11 cellular contexts compared by ENCODE assay signal in the genomic region with DNA sequence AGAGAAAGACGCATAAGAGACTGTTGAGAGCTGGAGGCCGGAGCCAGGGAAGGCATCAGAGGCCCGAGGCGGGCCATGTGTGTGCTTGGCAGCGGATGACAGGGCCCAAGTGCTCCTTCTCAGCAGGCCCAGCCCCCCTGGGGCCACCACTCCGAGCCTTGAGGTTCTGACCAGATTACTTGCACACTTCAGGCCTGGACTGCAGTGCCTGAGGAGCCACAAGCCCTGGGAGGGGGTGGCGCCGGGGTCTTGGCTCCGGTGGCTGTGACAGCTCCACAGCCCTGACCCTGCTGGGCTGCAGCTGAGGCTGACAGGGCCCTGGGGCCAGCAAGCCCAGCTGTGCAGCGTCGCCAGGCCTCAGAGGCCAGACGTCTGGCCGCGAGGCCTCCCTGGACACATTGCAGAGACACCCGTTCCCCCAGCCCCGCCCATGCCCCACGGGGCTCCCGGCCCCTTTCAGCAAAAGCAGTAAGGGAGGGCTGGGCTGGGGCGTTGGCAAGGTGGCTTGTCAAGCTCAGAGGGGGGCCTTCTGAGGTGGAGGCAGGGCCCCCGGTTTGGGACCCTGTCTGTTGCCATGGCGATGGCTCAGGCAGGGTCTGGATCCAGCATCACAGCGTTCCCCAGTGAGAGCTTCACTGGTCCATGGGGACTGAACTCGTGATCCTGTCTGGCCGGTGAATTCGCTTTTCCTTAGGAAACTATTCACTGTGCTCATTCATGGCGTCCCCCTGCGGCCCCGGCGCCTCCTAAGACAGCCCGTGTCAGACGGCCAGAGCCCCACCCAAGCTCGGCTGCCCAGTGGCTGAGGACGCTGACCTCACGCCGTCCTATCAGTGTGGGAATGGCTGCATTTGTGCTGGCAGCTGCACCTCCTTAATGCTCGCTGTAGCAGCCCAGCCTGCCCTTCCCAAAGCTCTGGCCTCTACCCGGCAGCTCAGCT. TPM values are rescaled to one million over a fixed set of nuclear protein-coding genes. Genes with fewer than 3 reads are reported as not detected.
DNase-seq lines count a peak whose midpoint lies in the region; ATAC-seq and TF ChIP-seq lines count a peak whose summit lies in the region.
"Had no signal": no experiment of that assay in that cellular context is flagged by ENCODE, and none has a peak within 500 bp of the region (broad histone marks: within the 10 kb centered on the region; RNA-seq: fewer than 3 reads in every experiment).

No MANE protein-coding gene starts in this region.

- peaks cover 0 to 27% (median 0%) of the 10 kb centered on the region in 4 donors for H3K27me3 ChIP-seq in esophagus squamous epithelium

- H3K36me3 Mint-ChIP-seq in activated CD4-positive, alpha-beta memory T cell treated with anti-CD3 and anti-CD28 coated beads, Interleukin-2, amount 10 ng/mL, durations not matched to agents 7 days and 5 days (ENCODE audit: low read depth) = no peaks in the 10 kb centered on the region
- H3K36me3 Mint-ChIP-seq: stimulated activated naive B cell treated with anti-CD40 and anti-IgM and Interleukin-4, amounts not matched to agents 10 μg/mL and 1 μg/mL and 100 μg/mL, for 72 hours had no signal

- no peak overlapping the region for H3K27ac Mint-ChIP-seq in activated CD4-positive, alpha-beta memory T cell treated with anti-CD3 and anti-CD28 coated beads, Interleukin-2, amount 10 ng/mL, durations not matched to agents 7 days and 5 days
- H3K27ac Mint-ChIP-seq: activated T-helper 1 cell treated with anti-CD3 and anti-CD28 coated beads, Interleukin-12 subunit alpha, Interleukin-12 subunit beta, Interleukin-2, Interleukin-4 antibody, amounts not matched to agents 30 ng/mL and 10 ng/mL and 1 ng/mL, durations not matched to agents 14 hours and 24 hours and 36 hours; stimulated activated naive B cell treated with anti-CD40 and anti-IgM and Interleukin-4, amounts not matched to agents 10 μg/mL and 1 μg/mL and 100 μg/mL, for 72 hours had no signal

- CTCF ChIA-PET in RWPE1 (lab: Yijun Ruan, JAX) = interaction anchor here (0.6 kb wide), 1 partner anchor 531 kb away, joined by 3 read pairs; no protein-coding TSS in a partner anchor
- CTCF ChIA-PET in activated CD4-positive, alpha-beta memory T cell treated with anti-CD3 and anti-CD28 coated beads, Interleukin-2, amount 10 ng/mL, durations not matched to agents 7 days and 5 days (lab: Charles Lee) = interaction anchor here (0.8 kb wide), 1 partner anchor 7 kb away, joined by 3 read pairs; no protein-coding TSS in a partner anchor

- H3K27ac ChIP-seq in RWPE1 (peak overlapping the region; percentile 97), esophagus squamous epithelium (peak overlapping the region; percentile 49 to 89 (median 74)), substantia nigra (ENCODE audit: low read depth, low read length, poor library complexity, severe bottlenecking) (peak overlapping the region; percentile 67)

- H3K36me3 ChIP-seq in esophagus squamous epithelium = peaks cover 0 to 36% (median 0%) of the 10 kb centered on the region in 3 donors

- ATAC-seq in HG03095 (IDR thresholded peaks at IDR 0.05; ENCODE audit: unreplicated experiment) (no peak), HG03159 (IDR thresholded peaks at IDR 0.05; ENCODE audit: unreplicated experiment) (no peak)
- ATAC-seq: stimulated activated naive B cell treated with anti-CD40 and anti-IgM and Interleukin-4, amounts not matched to agents 10 μg/mL and 1 μg/mL and 100 μg/mL, for 72 hours had no signal

- peaks cover 25 to 97% (median 49%) of the 10 kb centered on the region in 3 donors for H3K4me1 ChIP-seq in esophagus squamous epithelium

- POLR2A ChIA-PET in RWPE1 (lab: Yijun Ruan, JAX; ENCODE audit: low non-redundant PET) = no interaction called here
- POLR2A ChIA-PET in activated CD4-positive, alpha-beta memory T cell treated with anti-CD3 and anti-CD28 coated beads, Interleukin-2, amount 10 ng/mL, durations not matched to agents 7 days and 5 days (lab: Charles Lee) = no interaction called here

- no peak for TF ChIP-seq CTCF in RWPE1 (conservative IDR thresholded peaks at IDR 0.05; ENCODE audit: low read depth)
- no peak for TF ChIP-seq CTCF in esophagus squamous epithelium (IDR thresholded peaks at IDR 0.05)

- intact Hi-C loops in esophagus squamous epithelium (cut with DNase I) = no loop called here

- H3K27me3 Mint-ChIP-seq in activated CD4-positive, alpha-beta memory T cell treated with anti-CD3 and anti-CD28 coated beads, Interleukin-2, amount 10 ng/mL, durations not matched to agents 7 days and 5 days = peaks cover 30% of the 10 kb centered on the region

- H3K4me3 ChIP-seq in esophagus squamous epithelium = peak overlapping the region in 3 of 4 donors; percentile 3 to 70 (median 57)

- no peaks in the 10 kb centered on the region for H3K9me3 ChIP-seq in esophagus squamous epithelium

- WGBS in esophagus squamous epithelium, 2 donors = 40 to 41% methylated on average over 16 to 22 of the region's 37 CpGs

- TF ChIP-seq POLR2A in esophagus squamous epithelium (IDR thresholded peaks at IDR 0.05) = no peak

- no peak overlapping the region for H3K4me3 Mint-ChIP-seq in activated CD4-positive, alpha-beta memory T cell treated with anti-CD3 and anti-CD28 coated beads, Interleukin-2, amount 10 ng/mL, durations not matched to agents 7 days and 5 days
- H3K4me3 Mint-ChIP-seq: activated T-helper 1 cell treated with anti-CD3 and anti-CD28 coated beads, Interleukin-12 subunit alpha, Interleukin-12 subunit beta, Interleukin-2, Interleukin-4 antibody, amounts not matched to agents 30 ng/mL and 10 ng/mL and 1 ng/mL, durations not matched to agents 14 hours and 24 hours and 36 hours; stimulated activated naive B cell treated with anti-CD40 and anti-IgM and Interleukin-4, amounts not matched to agents 10 μg/mL and 1 μg/mL and 100 μg/mL, for 72 hours had no signal

- H3K4me1 Mint-ChIP-seq in activated CD4-positive, alpha-beta memory T cell treated with anti-CD3 and anti-CD28 coated beads, Interleukin-2, amount 10 ng/mL, durations not matched to agents 7 days and 5 days = peaks cover 3% of the 10 kb centered on the region

- DNase-seq in RWPE1 (ENCODE audit: low spot score) (no peak), esophagus squamous epithelium (lab: John Stamatoyannopoulos, UW) (no peak), midbrain (lab: John Stamatoyannopoulos, UW) (peak; percentile 67), substantia nigra (lab: John Stamatoyannopoulos, UW) (peak in 40 of 49 donors; percentile 14 to 81 (median 62)), kidney glomerular epithelial cell (lab: John Stamatoyannopoulos, UW) (no peak)
- DNase-seq in activated CD4-positive, alpha-beta memory T cell treated with anti-CD3 and anti-CD28 coated beads, Interleukin-2, amount 10 ng/mL, durations not matched to agents 7 days and 5 days = no peak
- DNase-seq: NCI-H1092; stimulated activated naive B cell treated with anti-CD40 and anti-IgM and Interleukin-4, amounts not matched to agents 10 μg/mL and 1 μg/mL and 100 μg/mL, for 72 hours had no signal

- no peaks in the 10 kb centered on the region for H3K9me3 Mint-ChIP-seq in activated CD4-positive, alpha-beta memory T cell treated with anti-CD3 and anti-CD28 coated beads, Interleukin-2, amount 10 ng/mL, durations not matched to agents 7 days and 5 days
- H3K9me3 Mint-ChIP-seq: activated T-helper 1 cell treated with anti-CD3 and anti-CD28 coated beads, Interleukin-12 subunit alpha, Interleukin-12 subunit beta, Interleukin-2, Interleukin-4 antibody, amounts not matched to agents 30 ng/mL and 10 ng/mL and 1 ng/mL, durations not matched to agents 14 hours and 24 hours and 36 hours; stimulated activated naive B cell treated with anti-CD40 and anti-IgM and Interleukin-4, amounts not matched to agents 10 μg/mL and 1 μg/mL and 100 μg/mL, for 72 hours had no signal

RNA-seq across cellular contexts. Expression of a gene that starts 5.7 kb away (rescaled TPM):
- total RNA-seq in esophagus squamous epithelium = 100 to 1,000 TPM in 1 of 4 donors, 10 to 100 TPM in 2, 1 to 10 TPM in 1; 8.9 to 182 (median 20.3) TPM
- total RNA-seq in activated CD4-positive, alpha-beta memory T cell treated with anti-CD3 and anti-CD28 coated beads, Interleukin-2, amount 10 ng/mL, durations not matched to agents 7 days and 5 days = not detected
- total RNA-seq: activated T-helper 1 cell treated with anti-CD3 and anti-CD28 coated beads, Interleukin-12 subunit alpha, Interleukin-12 subunit beta, Interleukin-2, Interleukin-4 antibody, amounts not matched to agents 30 ng/mL and 10 ng/mL and 1 ng/mL, durations not matched to agents 14 hours and 24 hours and 36 hours had no signal

RNA-seq across cellular contexts. Expression of a gene that starts 50.0 kb away (rescaled TPM):
- 10 to 100 TPM in 3 of 4 donors, 1 to 10 TPM in 1; 8.0 to 13.2 (median 12.2) TPM for total RNA-seq in esophagus squamous epithelium
- total RNA-seq in activated CD4-positive, alpha-beta memory T cell treated with anti-CD3 and anti-CD28 coated beads, Interleukin-2, amount 10 ng/mL, durations not matched to agents 7 days and 5 days = 10 to 100 TPM; 22.5 to 26.1 TPM

Comparison
In these comparisons a context has a peak if more than half of its experiments do, and no peak if none do; other contexts are left out.
1. DNase-seq: peak in midbrain (single experiment) and substantia nigra (40 of 49); none in RWPE1 (single experiment), esophagus squamous epithelium (single experiment), activated CD4-positive, alpha-beta memory T cell treated with anti-CD3 and anti-CD28 coated beads, Interleukin-2, amount 10 ng/mL, durations not matched to agents 7 days and 5 days (single experiment) and kidney glomerular epithelial cell (single experiment).
2. RNA of a gene that starts 5.7 kb away (total RNA-seq): 8.9 to 182 TPM in esophagus squamous epithelium; not detected in activated CD4-positive, alpha-beta memory T cell treated with anti-CD3 and anti-CD28 coated beads, Interleukin-2, amount 10 ng/mL, durations not matched to agents 7 days and 5 days; every median in the first group is over 4 times any median in the second.
3. Peak in every context shown above with its lines, with median percentiles within 50 percentile points of each other: H3K27ac ChIP-seq.